ENCODE assay signal across 2 cellular contexts in the genomic region with DNA sequence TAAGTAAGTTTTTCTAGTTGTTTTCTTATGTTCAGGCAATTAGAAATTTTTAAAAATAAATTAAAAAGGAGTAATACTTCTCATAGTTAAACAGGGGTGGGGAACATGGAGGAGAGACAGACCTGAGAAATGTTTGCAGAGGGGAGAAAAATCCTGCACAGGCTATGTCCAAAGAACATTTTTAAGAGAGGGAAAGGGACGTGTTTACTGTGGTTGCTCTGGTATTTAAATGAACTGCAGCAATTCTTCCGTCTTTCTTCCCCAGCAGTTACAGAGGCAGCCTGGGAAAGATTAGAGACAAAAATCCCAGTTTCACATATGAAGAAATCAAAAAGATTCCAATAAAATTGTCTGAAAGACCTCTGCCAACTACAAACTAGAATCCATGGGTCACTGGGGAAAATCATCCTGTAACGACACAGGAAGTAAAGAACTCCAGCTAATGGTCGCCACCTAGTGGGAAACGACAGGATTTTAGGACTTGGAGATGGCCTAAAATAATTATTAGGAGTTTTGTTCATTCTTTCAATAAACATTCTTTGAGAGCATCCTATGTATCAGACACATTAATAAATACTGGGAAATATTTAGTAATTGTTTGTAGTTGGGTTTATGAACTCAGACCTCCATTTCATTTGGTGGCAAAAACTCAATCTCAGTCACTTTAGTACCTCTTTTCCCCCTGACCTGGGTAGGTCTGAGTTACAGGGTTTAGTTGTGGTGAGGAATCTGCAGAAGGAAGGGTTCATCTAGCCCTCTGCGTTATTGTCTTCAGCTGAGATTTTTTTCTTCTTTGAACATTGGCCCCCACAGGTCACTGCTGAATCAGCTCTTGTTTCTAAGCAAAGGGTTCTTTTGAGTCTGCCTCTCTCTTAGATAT.
TF ChIP-seq lines count a peak whose summit lies in the region.

No MANE protein-coding gene starts in this region.

TF ChIP-seq in HCT116, 20 proteins besides CTCF, POLR2A, EP300 and RAD21:
- no peak for TF ChIP-seq REST (IDR thresholded peaks at IDR 0.05; ENCODE audit: low read depth)

TF ChIP-seq in HepG2, 621 proteins besides CTCF, POLR2A, EP300 and RAD21 (continued from another document):
- TF ChIP-seq PPARG (CRISPR knock-in tag; conservative IDR thresholded peaks at IDR 0.05) (0 out of 2 replicates have a peak, but pooled peaks have one; percentile 14), GABPB1 (CRISPR knock-in tag; IDR thresholded peaks at IDR 0.05) (peak; percentile 34; the same call in 1 of the 2 replicates), RXRB (CRISPR knock-in tag; IDR thresholded peaks at IDR 0.05; ENCODE audit: borderline replicate concordance) (0 out of 2 replicates have a peak, but pooled peaks have one; percentile 36), SAP130 (CRISPR knock-in tag; IDR thresholded peaks at IDR 0.05; ENCODE audit: low read depth) (peak; percentile 27; the same call in 1 of the 2 replicates), U2AF1 (optimal IDR thresholded peaks at IDR 0.05; ENCODE audit: low read depth, low read length) (no peak), GATAD2A (CRISPR knock-in tag; IDR thresholded peaks at IDR 0.05) (0 out of 2 replicates have a peak, but pooled peaks have one; percentile 12), TOE1 (CRISPR knock-in tag; IDR thresholded peaks at IDR 0.05) (peak; percentile 36; the same call in 1 of the 2 replicates), SMAD3 (CRISPR knock-in tag; IDR thresholded peaks at IDR 0.05) (0 out of 2 replicates have a peak, but pooled peaks have one; percentile 43), KLF16 (CRISPR knock-in tag; IDR thresholded peaks at IDR 0.05) (peak in 1 of 2 experiments; percentile 65; a peak in 2 of 4 replicates), ELF3 (CRISPR knock-in tag; IDR thresholded peaks at IDR 0.05) (peak; percentile 56), ETV5 (CRISPR knock-in tag; IDR thresholded peaks at IDR 0.05; ENCODE audit: borderline replicate concordance) (peak; percentile 73; the same call in 1 of the 2 replicates), NFATC3 (CRISPR knock-in tag; IDR thresholded peaks at IDR 0.05) (no peak), ELF1 (CRISPR knock-in tag; IDR thresholded peaks at IDR 0.05) (peak; percentile 53; the same call in 1 of the 2 replicates), MAFG (CRISPR knock-in tag; IDR thresholded peaks at IDR 0.05) (no peak), NFE2 (CRISPR knock-in tag; IDR thresholded peaks at IDR 0.05) (no peak), TARDBP (CRISPR knock-in tag; IDR thresholded peaks at IDR 0.05) (peak; percentile 37; the same call in 1 of the 2 replicates), HMGXB4 (CRISPR knock-in tag; IDR thresholded peaks at IDR 0.05; ENCODE audit: borderline replicate concordance in 1 of 2, low read depth in 1 of 2) (0 out of 4 replicates have a peak, but pooled peaks of 1 of the 2 experiments have one; percentile 26)
- TF ChIP-seq, protein P1, sequence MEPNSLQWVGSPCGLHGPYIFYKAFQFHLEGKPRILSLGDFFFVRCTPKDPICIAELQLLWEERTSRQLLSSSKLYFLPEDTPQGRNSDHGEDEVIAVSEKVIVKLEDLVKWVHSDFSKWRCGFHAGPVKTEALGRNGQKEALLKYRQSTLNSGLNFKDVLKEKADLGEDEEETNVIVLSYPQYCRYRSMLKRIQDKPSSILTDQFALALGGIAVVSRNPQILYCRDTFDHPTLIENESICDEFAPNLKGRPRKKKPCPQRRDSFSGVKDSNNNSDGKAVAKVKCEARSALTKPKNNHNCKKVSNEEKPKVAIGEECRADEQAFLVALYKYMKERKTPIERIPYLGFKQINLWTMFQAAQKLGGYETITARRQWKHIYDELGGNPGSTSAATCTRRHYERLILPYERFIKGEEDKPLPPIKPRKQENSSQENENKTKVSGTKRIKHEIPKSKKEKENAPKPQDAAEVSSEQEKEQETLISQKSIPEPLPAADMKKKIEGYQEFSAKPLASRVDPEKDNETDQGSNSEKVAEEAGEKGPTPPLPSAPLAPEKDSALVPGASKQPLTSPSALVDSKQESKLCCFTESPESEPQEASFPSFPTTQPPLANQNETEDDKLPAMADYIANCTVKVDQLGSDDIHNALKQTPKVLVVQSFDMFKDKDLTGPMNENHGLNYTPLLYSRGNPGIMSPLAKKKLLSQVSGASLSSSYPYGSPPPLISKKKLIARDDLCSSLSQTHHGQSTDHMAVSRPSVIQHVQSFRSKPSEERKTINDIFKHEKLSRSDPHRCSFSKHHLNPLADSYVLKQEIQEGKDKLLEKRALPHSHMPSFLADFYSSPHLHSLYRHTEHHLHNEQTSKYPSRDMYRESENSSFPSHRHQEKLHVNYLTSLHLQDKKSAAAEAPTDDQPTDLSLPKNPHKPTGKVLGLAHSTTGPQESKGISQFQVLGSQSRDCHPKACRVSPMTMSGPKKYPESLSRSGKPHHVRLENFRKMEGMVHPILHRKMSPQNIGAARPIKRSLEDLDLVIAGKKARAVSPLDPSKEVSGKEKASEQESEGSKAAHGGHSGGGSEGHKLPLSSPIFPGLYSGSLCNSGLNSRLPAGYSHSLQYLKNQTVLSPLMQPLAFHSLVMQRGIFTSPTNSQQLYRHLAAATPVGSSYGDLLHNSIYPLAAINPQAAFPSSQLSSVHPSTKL (CRISPR knock-in tag; IDR thresholded peaks at IDR 0.05) = peak; percentile 28; the same call in 1 of the 2 replicates
- TF ChIP-seq, protein P2, sequence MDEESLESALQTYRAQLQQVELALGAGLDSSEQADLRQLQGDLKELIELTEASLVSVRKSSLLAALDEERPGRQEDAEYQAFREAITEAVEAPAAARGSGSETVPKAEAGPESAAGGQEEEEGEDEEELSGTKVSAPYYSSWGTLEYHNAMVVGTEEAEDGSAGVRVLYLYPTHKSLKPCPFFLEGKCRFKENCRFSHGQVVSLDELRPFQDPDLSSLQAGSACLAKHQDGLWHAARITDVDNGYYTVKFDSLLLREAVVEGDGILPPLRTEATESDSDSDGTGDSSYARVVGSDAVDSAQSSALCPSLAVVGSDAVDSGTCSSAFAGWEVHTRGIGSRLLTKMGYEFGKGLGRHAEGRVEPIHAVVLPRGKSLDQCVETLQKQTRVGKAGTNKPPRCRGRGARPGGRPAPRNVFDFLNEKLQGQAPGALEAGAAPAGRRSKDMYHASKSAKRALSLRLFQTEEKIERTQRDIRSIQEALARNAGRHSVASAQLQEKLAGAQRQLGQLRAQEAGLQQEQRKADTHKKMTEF (CRISPR knock-in tag; IDR thresholded peaks at IDR 0.05) = peak; percentile 44
- TF ChIP-seq, protein P3, sequence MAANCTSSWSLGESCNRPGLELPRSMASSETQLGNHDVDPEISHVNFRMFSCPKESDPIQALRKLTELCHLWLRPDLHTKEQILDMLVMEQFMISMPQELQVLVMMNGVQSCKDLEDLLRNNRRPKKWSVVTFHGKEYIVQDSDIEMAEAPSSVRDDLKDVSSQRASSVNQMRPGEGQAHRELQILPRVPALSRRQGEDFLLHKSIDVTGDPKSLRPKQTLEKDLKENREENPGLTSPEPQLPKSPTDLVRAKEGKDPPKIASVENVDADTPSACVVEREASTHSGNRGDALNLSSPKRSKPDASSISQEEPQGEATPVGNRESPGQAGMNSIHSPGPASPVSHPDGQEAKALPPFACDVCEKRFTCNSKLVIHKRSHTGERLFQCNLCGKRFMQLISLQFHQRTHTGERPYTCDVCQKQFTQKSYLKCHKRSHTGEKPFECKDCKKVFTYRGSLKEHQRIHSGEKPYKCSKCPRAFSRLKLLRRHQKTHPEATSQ (CRISPR knock-in tag; IDR thresholded peaks at IDR 0.05; ENCODE audit: borderline replicate concordance) = 0 out of 2 replicates have a peak, but pooled peaks have one; percentile 27
